Comparison of ENCODE assay signal across 11 cellular contexts in the genomic region with DNA sequence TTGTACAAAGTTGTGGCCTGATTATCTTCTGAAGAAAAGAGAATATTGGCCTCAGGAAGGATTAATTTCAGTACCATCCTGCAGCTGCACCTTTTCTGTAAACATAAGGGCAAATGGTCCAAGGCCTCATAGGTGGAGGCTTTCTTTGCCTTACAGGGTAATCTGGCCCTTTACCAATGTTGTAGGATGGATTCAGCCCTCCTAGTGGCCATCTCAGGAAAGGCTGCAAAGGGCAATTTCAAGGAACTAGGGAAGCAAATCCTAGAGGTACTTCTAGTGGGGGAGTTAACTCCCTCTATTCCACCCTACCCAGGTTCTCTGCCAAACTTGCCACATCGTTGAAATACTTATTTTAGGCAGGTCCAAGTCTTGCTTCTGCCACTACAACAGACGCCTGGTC. TPM values are rescaled to one million over a fixed set of nuclear protein-coding genes. Genes with fewer than 3 reads are reported as not detected.
A peak's percentile ranks its signal among the peaks of the same experiment; 100 is the strongest.
DNase-seq lines count a peak whose midpoint lies in the region; ATAC-seq and TF ChIP-seq lines count a peak whose summit lies in the region.
"Had no signal": no experiment of that assay in that cellular context is flagged by ENCODE, and none has a peak within 500 bp of the region (broad histone marks: within the 10 kb centered on the region; RNA-seq: fewer than 3 reads in every experiment).

No MANE protein-coding gene starts in this region.

- peak; percentile 35 for TF ChIP-seq CTCF in C4-2B (conservative IDR thresholded peaks at IDR 0.05)
- peak; percentile 46 for TF ChIP-seq CTCF in SK-N-SH (IDR thresholded peaks at IDR 0.05)

- no peaks in the 10 kb centered on the region for H3K27me3 ChIP-seq in SK-N-SH (ENCODE audit: insufficient read depth)

- no peaks in the 10 kb centered on the region for H3K4me1 ChIP-seq in SK-N-SH (ENCODE audit: control insufficient read depth in 1 of 2, insufficient read depth in 2 of 2, low read depth in 1 of 2, low read length in 1 of 2)

- no peaks in the 10 kb centered on the region for H3K9me2 ChIP-seq in SK-N-SH

- no peak for ATAC-seq in activated CD4-positive, CD25-positive, alpha-beta regulatory T cell treated with anti-CD3 and anti-CD28 coated beads, Interleukin-2, amount 50 U/mL, for 24 hours
- no peak for ATAC-seq in HG03039 (IDR thresholded peaks at IDR 0.05; ENCODE audit: unreplicated experiment)
- ATAC-seq: left cardiac atrium had no signal

- no peak overlapping the region for H3K4me2 ChIP-seq in SK-N-SH
- H3K4me2 ChIP-seq: PC-9 had no signal

- H3K79me2 ChIP-seq in SK-N-SH (ENCODE audit: insufficient read depth): no peaks in the 10 kb centered on the region

- CTCF ChIA-PET in SK-N-SH (lab: Yijun Ruan, JAX): no interaction called here

- no peaks in the 10 kb centered on the region for H3F3A ChIP-seq in SK-N-SH (replicated peaks; ENCODE audit: insufficient read depth)

- no peak overlapping the region for H3K27ac ChIP-seq in C4-2B
- H3K27ac ChIP-seq in SK-N-SH (ENCODE audit: low read depth in 2 of 2, low read length in 1 of 2): no peak overlapping the region
- H3K27ac ChIP-seq: PC-9 had no signal

- no peaks in the 10 kb centered on the region for H4K20me1 ChIP-seq in SK-N-SH (ENCODE audit: insufficient read depth)

- POLR2A ChIA-PET in SK-N-SH (lab: Yijun Ruan, JAX): no interaction called here

- H3K9me3 ChIP-seq in SK-N-SH: no peaks in the 10 kb centered on the region

- no peaks in the 10 kb centered on the region for H3K36me3 ChIP-seq in SK-N-SH (replicated peaks in 1 of 2; ENCODE audit: control insufficient read depth in 1 of 2, insufficient read depth in 2 of 2, low read length in 1 of 2)

- no peak for TF ChIP-seq RAD21 in SK-N-SH (IDR thresholded peaks at IDR 0.05; ENCODE audit: low read length)

- DNase-seq in H4 (ENCODE audit: low spot score): peak; percentile 6
- DNase-seq in SK-N-SH: no peak
- DNase-seq in iris pigment epithelial cell (ENCODE audit: low read depth): peak; percentile 13
- DNase-seq in NCI-H345 (lab: John Stamatoyannopoulos, UW): no peak
- no peak for DNase-seq in stimulated activated naive CD4-positive, alpha-beta T cell (lab: John Stamatoyannopoulos, UW)
- DNase-seq: activated CD4-positive, alpha-beta T cell treated with anti-CD3 and anti-CD28 coated beads for 4 hours; left cardiac atrium; PC-9 had no signal

- H3K4me3 ChIP-seq in SK-N-SH (ENCODE audit: low read depth in 2 of 2, low read length in 1 of 2): no peak overlapping the region
- H3K4me3 ChIP-seq: PC-9 had no signal

- 5% methylated on average over 2 of the region's 2 CpGs for WGBS in SK-N-SH (ENCODE audit: low lambda C conversion rate)

- H3K9ac ChIP-seq in SK-N-SH: no peak overlapping the region

- no peak for TF ChIP-seq EP300 in SK-N-SH (IDR thresholded peaks at IDR 0.05; ENCODE audit: borderline replicate concordance in 1 of 2, low read depth in 1 of 2, low read length in 1 of 2)

- no peak overlapping the region for H2AFZ ChIP-seq in SK-N-SH (ENCODE audit: low read depth)
- H2AFZ ChIP-seq: PC-9 had no signal

TF ChIP-seq in SK-N-SH, 30 proteins besides CTCF, POLR2A, EP300 and RAD21:
- TF ChIP-seq NFIC (IDR thresholded peaks at IDR 0.05; ENCODE audit: borderline replicate concordance): no peak
- no peak for TF ChIP-seq POLR2AphosphoS5 (IDR thresholded peaks at IDR 0.05; ENCODE audit: low read depth, low read length)
- no peak for TF ChIP-seq JUND (IDR thresholded peaks at IDR 0.05)
- no peak for TF ChIP-seq CHD2 (IDR thresholded peaks at IDR 0.05; ENCODE audit: low read length, partially characterized antibody)
- no peak for TF ChIP-seq TCF12 (IDR thresholded peaks at IDR 0.05)
- no peak for TF ChIP-seq GATA2 (CRISPR knock-in tag; IDR thresholded peaks at IDR 0.05)
- TF ChIP-seq, protein P1, sequence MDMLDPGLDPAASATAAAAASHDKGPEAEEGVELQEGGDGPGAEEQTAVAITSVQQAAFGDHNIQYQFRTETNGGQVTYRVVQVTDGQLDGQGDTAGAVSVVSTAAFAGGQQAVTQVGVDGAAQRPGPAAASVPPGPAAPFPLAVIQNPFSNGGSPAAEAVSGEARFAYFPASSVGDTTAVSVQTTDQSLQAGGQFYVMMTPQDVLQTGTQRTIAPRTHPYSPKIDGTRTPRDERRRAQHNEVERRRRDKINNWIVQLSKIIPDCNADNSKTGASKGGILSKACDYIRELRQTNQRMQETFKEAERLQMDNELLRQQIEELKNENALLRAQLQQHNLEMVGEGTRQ (IDR thresholded peaks at IDR 0.05; ENCODE audit: borderline replicate concordance, low read depth, low read length): no peak
- no peak for TF ChIP-seq TAF1 (IDR thresholded peaks at IDR 0.05; ENCODE audit: borderline replicate concordance, low read depth, low read length)
- TF ChIP-seq YY1 (IDR thresholded peaks at IDR 0.05; ENCODE audit: low read depth): no peak
- no peak for TF ChIP-seq RFX5 (IDR thresholded peaks at IDR 0.05; ENCODE audit: low read length)
- no peak for TF ChIP-seq GABPA (IDR thresholded peaks at IDR 0.05; ENCODE audit: low read depth)
- no peak for TF ChIP-seq EZH2phosphoT487 (IDR thresholded peaks at IDR 0.05; ENCODE audit: borderline replicate concordance, low read depth)
- TF ChIP-seq SMC3 (IDR thresholded peaks at IDR 0.05; ENCODE audit: low read depth, low read length): no peak
- TF ChIP-seq, protein P2, sequence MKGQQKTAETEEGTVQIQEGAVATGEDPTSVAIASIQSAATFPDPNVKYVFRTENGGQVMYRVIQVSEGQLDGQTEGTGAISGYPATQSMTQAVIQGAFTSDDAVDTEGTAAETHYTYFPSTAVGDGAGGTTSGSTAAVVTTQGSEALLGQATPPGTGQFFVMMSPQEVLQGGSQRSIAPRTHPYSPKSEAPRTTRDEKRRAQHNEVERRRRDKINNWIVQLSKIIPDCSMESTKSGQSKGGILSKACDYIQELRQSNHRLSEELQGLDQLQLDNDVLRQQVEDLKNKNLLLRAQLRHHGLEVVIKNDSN (IDR thresholded peaks at IDR 0.05; ENCODE audit: borderline replicate concordance, low read depth): no peak
- TF ChIP-seq MEF2A (IDR thresholded peaks at IDR 0.05; ENCODE audit: borderline replicate concordance, low read depth): no peak
- TF ChIP-seq RXRA (IDR thresholded peaks at IDR 0.05; ENCODE audit: borderline replicate concordance, low read depth): no peak
- no peak for TF ChIP-seq NRF1 (IDR thresholded peaks at IDR 0.05; ENCODE audit: low read depth, low read length)
- TF ChIP-seq, protein P3, sequence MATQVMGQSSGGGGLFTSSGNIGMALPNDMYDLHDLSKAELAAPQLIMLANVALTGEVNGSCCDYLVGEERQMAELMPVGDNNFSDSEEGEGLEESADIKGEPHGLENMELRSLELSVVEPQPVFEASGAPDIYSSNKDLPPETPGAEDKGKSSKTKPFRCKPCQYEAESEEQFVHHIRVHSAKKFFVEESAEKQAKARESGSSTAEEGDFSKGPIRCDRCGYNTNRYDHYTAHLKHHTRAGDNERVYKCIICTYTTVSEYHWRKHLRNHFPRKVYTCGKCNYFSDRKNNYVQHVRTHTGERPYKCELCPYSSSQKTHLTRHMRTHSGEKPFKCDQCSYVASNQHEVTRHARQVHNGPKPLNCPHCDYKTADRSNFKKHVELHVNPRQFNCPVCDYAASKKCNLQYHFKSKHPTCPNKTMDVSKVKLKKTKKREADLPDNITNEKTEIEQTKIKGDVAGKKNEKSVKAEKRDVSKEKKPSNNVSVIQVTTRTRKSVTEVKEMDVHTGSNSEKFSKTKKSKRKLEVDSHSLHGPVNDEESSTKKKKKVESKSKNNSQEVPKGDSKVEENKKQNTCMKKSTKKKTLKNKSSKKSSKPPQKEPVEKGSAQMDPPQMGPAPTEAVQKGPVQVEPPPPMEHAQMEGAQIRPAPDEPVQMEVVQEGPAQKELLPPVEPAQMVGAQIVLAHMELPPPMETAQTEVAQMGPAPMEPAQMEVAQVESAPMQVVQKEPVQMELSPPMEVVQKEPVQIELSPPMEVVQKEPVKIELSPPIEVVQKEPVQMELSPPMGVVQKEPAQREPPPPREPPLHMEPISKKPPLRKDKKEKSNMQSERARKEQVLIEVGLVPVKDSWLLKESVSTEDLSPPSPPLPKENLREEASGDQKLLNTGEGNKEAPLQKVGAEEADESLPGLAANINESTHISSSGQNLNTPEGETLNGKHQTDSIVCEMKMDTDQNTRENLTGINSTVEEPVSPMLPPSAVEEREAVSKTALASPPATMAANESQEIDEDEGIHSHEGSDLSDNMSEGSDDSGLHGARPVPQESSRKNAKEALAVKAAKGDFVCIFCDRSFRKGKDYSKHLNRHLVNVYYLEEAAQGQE (IDR thresholded peaks at IDR 0.05; ENCODE audit: low read depth, low read length): no peak
TF ChIP-seq in SK-N-SH: peak in this region for 0.

RNA-seq across cellular contexts. Expression of a gene that starts 57.6 kb away (rescaled TPM):
- total RNA-seq in H4 (2014; rRNA removed; shearing (Covaris generic)): not detected in 2 replicates
- not detected in 2 replicates for polyA plus RNA-seq in SK-N-SH (2012; rRNA removed)
- polyA plus RNA-seq in SK-N-SH (2012; cell fraction: cytosol; rRNA removed): not detected in 2 replicates
- not detected in 2 replicates for polyA plus RNA-seq in SK-N-SH (2012; cell fraction: nucleus; rRNA removed)
- total RNA-seq: left cardiac atrium, PC-9 had no signal

Comparison
In these comparisons a context has a peak if more than half of its experiments do, and no peak if none do; other contexts are left out.
1. DNase-seq: peak in H4 (single experiment) and iris pigment epithelial cell (single experiment); none in SK-N-SH (single experiment), NCI-H345 (single experiment) and stimulated activated naive CD4-positive, alpha-beta T cell (0 of 6).